Comparison of ENCODE assay signal across 10 cellular contexts in the genomic region with DNA sequence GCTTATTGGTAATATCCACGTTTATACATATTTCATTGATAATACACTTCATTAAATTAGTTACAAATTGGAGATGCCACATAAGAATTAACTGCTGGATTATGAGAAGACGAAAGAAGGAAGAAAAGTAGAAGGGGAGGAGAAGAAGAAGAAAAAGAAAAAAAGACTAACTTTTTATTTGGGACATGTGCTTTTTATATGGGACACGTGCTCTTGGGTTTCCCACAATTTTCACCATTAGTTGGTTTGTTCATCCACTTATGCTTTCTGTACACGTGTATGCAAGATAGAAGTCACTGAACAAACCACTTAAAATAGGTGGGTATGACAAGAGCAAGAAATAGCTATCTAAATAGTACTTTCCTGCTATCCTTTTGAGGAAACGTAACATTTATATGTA.
"Had no signal": no experiment of that assay in that cellular context is flagged by ENCODE, and none has a peak within 500 bp of the region (broad histone marks: within the 10 kb centered on the region; RNA-seq: fewer than 3 reads in every experiment).

No MANE protein-coding gene starts in this region.

- H3K4me2 ChIP-seq: GM23338 had no signal

- FAIRE-seq: H1 had no signal

- H3K27ac ChIP-seq: GM23248 had no signal

- H3K9me3 ChIP-seq: HAP-1 had no signal

- H3K36me3 ChIP-seq: HAP-1 had no signal

- ATAC-seq: GM23338, HCT116 had no signal

- H2AFZ ChIP-seq: GM23248, GM23338 had no signal

- H3K4me3 ChIP-seq: GM23248, GM23338, HAP-1 had no signal

- H3K9ac ChIP-seq: GM23248 had no signal

- DNase-seq: GM23248, GOT3, H7, H9, HCEC 1CT, HFFc6 had no signal
